ENCODE assay signal across 8 cellular contexts in the genomic region with DNA sequence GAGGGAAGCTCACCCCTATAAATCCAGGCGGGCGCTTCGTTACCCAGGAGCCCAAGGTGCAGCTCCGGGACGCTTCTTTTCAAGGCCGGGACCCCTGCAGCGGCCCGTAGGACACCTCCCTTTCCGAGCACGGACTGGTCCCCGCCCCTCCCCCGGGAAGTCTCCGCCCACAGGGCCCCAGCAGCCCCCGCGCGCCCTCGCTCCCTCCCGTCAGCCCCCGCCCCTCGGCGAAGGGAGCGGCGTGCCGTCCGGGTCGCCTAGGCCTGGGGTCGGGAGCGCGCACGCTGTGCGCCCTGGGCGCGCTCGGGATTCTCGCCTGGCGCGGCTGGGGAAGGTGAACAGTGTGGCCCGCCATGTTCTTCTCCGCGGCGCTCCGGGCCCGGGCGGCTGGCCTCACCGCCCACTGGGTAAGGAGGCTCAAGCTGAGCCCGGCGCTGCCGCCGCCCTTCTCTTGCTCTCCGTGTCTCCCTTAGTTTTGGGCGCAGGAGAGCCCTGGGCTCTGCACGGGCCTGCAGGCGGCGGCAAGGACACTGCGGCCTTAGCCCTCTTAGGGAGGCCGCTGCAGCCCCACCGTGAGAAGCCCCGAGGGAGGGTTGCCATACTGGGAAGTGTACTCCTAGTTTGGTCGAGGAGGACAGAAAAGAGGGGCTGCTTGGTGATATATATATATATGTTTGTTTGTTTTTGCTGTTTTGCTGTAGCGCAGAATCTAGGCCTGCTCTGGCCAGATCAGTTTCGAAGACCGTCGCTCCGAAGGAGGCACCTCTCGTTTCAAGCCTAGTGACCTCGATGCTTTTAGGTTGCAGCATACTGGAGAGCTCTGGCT. TPM values are rescaled to one million over a fixed set of nuclear protein-coding genes. Genes with fewer than 3 reads are reported as not detected.
DNase-seq lines count a peak whose midpoint lies in the region; ATAC-seq and TF ChIP-seq lines count a peak whose summit lies in the region.

A gene (plus strand): TSS at position 309 of the 826 bp plus-strand sequence. CDS start 45 bp downstream, at position 354.

- peak within 1 kb of the TSS; percentile 57 for H3K4me3 ChIP-seq in suprapubic skin

- peaks cover 54% of the 10 kb centered on the region for H3K4me1 ChIP-seq in suprapubic skin

- peak within 1 kb of the TSS; percentile 90 for H3K27ac ChIP-seq in suprapubic skin

- ATAC-seq in HG02642 (IDR thresholded peaks at IDR 0.05; ENCODE audit: poor library complexity, unreplicated experiment): peak; percentile 94
- peak; percentile 94 to 95 for ATAC-seq in activated naive CD4-positive, alpha-beta T cell treated with anti-CD3 and anti-CD28 coated beads, Interleukin-2, amount 50 U/mL, for 72 hours

- WGBS in suprapubic skin: under 1% methylated on average over 15 of the region's 66 CpGs

- H3K36me3 ChIP-seq in suprapubic skin: no peaks in the 10 kb centered on the region

- no peak for TF ChIP-seq EP300 in suprapubic skin (IDR thresholded peaks at IDR 0.05)

- H3K36me3 Mint-ChIP-seq in activated naive CD4-positive, alpha-beta T cell treated with anti-CD3 and anti-CD28 coated beads, Interleukin-2, amount 50 U/mL, for 72 hours: peaks cover 49 to 58% of the 10 kb centered on the region in 2 donors

- no peaks in the 10 kb centered on the region for H3K27me3 ChIP-seq in suprapubic skin

- no peak for TF ChIP-seq CTCF in suprapubic skin (IDR thresholded peaks at IDR 0.05)

- DNase-seq in NCI-H1105 (lab: John Stamatoyannopoulos, UW) (peak; percentile 84), SKM-1 (lab: John Stamatoyannopoulos, UW; ENCODE audit: unreplicated experiment) (peak; percentile 81), glomerular endothelial cell (ENCODE audit: extremely low read depth, low read depth, low spot score) (no peak), occipital lobe (lab: John Stamatoyannopoulos, UW) (peak; percentile 95), suprapubic skin (ENCODE audit: low spot score in 2 of 2) (peak; percentile 96 to 97)
- peak; percentile 94 to 99 for DNase-seq in activated naive CD4-positive, alpha-beta T cell treated with anti-CD3 and anti-CD28 coated beads, Interleukin-2, amount 50 U/mL, for 72 hours (ENCODE audit: low spot score in 2 of 2)

- H3K9me3 Mint-ChIP-seq in activated naive CD4-positive, alpha-beta T cell treated with anti-CD3 and anti-CD28 coated beads, Interleukin-2, amount 50 U/mL, for 72 hours: no peaks in the 10 kb centered on the region

- H3K9me3 ChIP-seq in suprapubic skin: no peaks in the 10 kb centered on the region

- H3K27ac Mint-ChIP-seq in activated naive CD4-positive, alpha-beta T cell treated with anti-CD3 and anti-CD28 coated beads, Interleukin-2, amount 50 U/mL, for 72 hours: peak within 1 kb of the TSS; percentile 95 to 99

- TF ChIP-seq POLR2A in GM10847 (IDR thresholded peaks at IDR 0.05; ENCODE audit: extremely low read depth, insufficient read length) (peak; percentile 57), suprapubic skin (IDR thresholded peaks at IDR 0.05) (peak; percentile 42 to 90)

RNA-seq across cellular contexts. Expression of the gene that starts here (rescaled TPM):
- total RNA-seq in activated naive CD4-positive, alpha-beta T cell treated with anti-CD3 and anti-CD28 coated beads, Interleukin-2, amount 50 U/mL, for 72 hours: 100 to 1,000 TPM; 311 to 402 TPM
- total RNA-seq in glomerular endothelial cell (93.2 and 130 TPM in 2 replicates), occipital lobe (95.1 TPM), suprapubic skin (100 to 1,000 TPM; 107 to 137 (median 124) TPM)
